21 cellular contexts compared by ENCODE assay signal in the genomic region with DNA sequence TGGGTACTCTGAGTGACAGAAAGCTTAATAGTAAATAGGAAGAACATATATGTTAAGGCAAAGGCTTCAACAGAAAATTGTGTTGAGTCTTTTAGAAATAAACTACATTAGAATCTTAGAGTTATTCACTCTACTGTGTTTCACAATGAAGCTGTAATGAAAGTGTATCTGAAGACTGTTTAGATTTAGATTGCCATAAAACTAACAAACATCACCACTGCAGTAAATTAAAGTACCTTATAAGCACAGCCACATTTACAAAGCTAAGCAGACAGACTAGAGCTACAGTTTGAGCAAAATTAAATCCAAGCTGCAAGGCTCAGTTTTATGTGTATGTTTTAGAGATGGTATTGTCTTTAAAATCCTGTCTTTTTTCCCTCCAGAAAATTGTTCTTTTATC.
A peak's percentile ranks its signal among the peaks of the same experiment; 100 is the strongest.
DNase-seq lines count a peak whose midpoint lies in the region; ATAC-seq and TF ChIP-seq lines count a peak whose summit lies in the region.
"Had no signal": no experiment of that assay in that cellular context is flagged by ENCODE, and none has a peak within 500 bp of the region (broad histone marks: within the 10 kb centered on the region; RNA-seq: fewer than 3 reads in every experiment).

No MANE protein-coding gene starts in this region.

- H3K9me1 ChIP-seq in IMR-90 (ENCODE audit: insufficient read depth, low read length): no peaks in the 10 kb centered on the region

- CTCF ChIA-PET in IMR-90 (lab: Yijun Ruan, JAX): interaction anchor here (1.0 kb wide), 1 partner anchor 25 kb away, joined by 5 read pairs; no protein-coding TSS in a partner anchor

- no peaks in the 10 kb centered on the region for H4K20me1 ChIP-seq in IMR-90 (ENCODE audit: insufficient read depth, low read length)
- H4K20me1 ChIP-seq: BLaER1 had no signal

- in situ Hi-C loops in IMR-90 (cut with MboI; ENCODE audit: low sequenced_read_pairs): no loop called here

- POLR2A ChIA-PET in IMR-90 (lab: Charles Lee; ENCODE audit: unreplicated experiment): interaction anchor here (0.6 kb wide), 1 partner anchor 216 kb away, joined by 4 read pairs; no protein-coding TSS in a partner anchor

- dilution Hi-C loops in IMR-90 (cut with HindIII; ENCODE audit: low sequenced_read_pairs, unreplicated experiment): no loop called here

- BruUV-seq in IMR-90 (replicated peaks; lab: Mats Ljungman, UMichigan): no TSS peak

- H3K27me3 ChIP-seq in IMR-90 (ENCODE audit: control insufficient read depth, insufficient read depth, low read length): no peaks in the 10 kb centered on the region
- H3K27me3 ChIP-seq in parathyroid adenoma (ENCODE audit: control insufficient read depth, insufficient read depth, low read length): no peaks in the 10 kb centered on the region
- no peaks in the 10 kb centered on the region for H3K27me3 ChIP-seq in upper lobe of left lung
- H3K27me3 ChIP-seq in dorsolateral prefrontal cortex: no peaks in the 10 kb centered on the region
- H3K27me3 ChIP-seq: BLaER1 had no signal

- H4K5ac ChIP-seq in IMR-90 (ENCODE audit: low read depth, low read length): no peak overlapping the region

- H3K36me3 ChIP-seq in IMR-90 (ENCODE audit: control insufficient read depth, insufficient read depth, low read length): no peaks in the 10 kb centered on the region
- no peaks in the 10 kb centered on the region for H3K36me3 ChIP-seq in parathyroid adenoma (ENCODE audit: control insufficient read depth, insufficient read depth, low read length)
- H3K36me3 ChIP-seq in upper lobe of left lung: no peaks in the 10 kb centered on the region
- H3K36me3 ChIP-seq: BLaER1 had no signal

- H3K14ac ChIP-seq in IMR-90 (replicated peaks; ENCODE audit: low read depth, low read length): no peak overlapping the region

- TF ChIP-seq POLR2A in IMR-90 (IDR thresholded peaks at IDR 0.05; ENCODE audit: low read depth, low read length) (no peak), upper lobe of left lung (IDR thresholded peaks at IDR 0.05) (no peak)

- H2AFZ ChIP-seq in IMR-90 (replicated peaks; ENCODE audit: low read length, poor library complexity) (no peak overlapping the region), parathyroid adenoma (no peak overlapping the region)

- H3K79me2 ChIP-seq in parathyroid adenoma: peaks cover 9% of the 10 kb centered on the region

- no peak overlapping the region for H3K56ac ChIP-seq in IMR-90 (ENCODE audit: extremely low read depth, insufficient read depth, low read length)

- intact Hi-C loops in IMR-90 (cut with micrococcal nuclease): no loop called here
- intact Hi-C loops in dorsolateral prefrontal cortex (cut with DNase I): no loop called here

- TF ChIP-seq RAD21 in IMR-90 (IDR thresholded peaks at IDR 0.05; ENCODE audit: low read length): no peak

- H2AK9ac ChIP-seq in IMR-90 (replicated peaks; ENCODE audit: low read depth, low read length, poor library complexity): no peak overlapping the region

- DNase-seq in H4 (ENCODE audit: low spot score) (peak; percentile 26), IMR-90 (peak; percentile 35), fibroblast of peridontal ligament (ENCODE audit: extremely low read depth) (peak; percentile 44), AML-193 (lab: John Stamatoyannopoulos, UW) (no peak), upper lobe of left lung (no peak), dorsolateral prefrontal cortex (no peak)
- DNase-seq: 8988T; ACHN; Caco-2; CD4-positive, CD25-positive, alpha-beta regulatory T cell; CD8-positive, alpha-beta T cell; DMS153; DND-41; GOT3; H7; HCEC 1CT; HFFc6 had no signal

- H3K4me1 ChIP-seq in IMR-90 (ENCODE audit: control insufficient read depth, insufficient read depth, low read length) (no peaks in the 10 kb centered on the region), parathyroid adenoma (peaks cover 2% of the 10 kb centered on the region), upper lobe of left lung (no peaks in the 10 kb centered on the region)
- H3K4me1 ChIP-seq: A549, BLaER1, Caco-2 had no signal

- no peak overlapping the region for H3K4ac ChIP-seq in IMR-90 (ENCODE audit: low read depth, low read length)

- no peak overlapping the region for H2AK5ac ChIP-seq in IMR-90 (ENCODE audit: low read depth, low read length)

- H3K9me3 ChIP-seq in IMR-90 (ENCODE audit: control insufficient read depth, insufficient read depth, low read length) (no peaks in the 10 kb centered on the region), parathyroid adenoma (ENCODE audit: control insufficient read depth, low read length) (no peaks in the 10 kb centered on the region), upper lobe of left lung (no peaks in the 10 kb centered on the region)
- H3K9me3 ChIP-seq: A549, BLaER1, Caco-2 had no signal

- no peak overlapping the region for H3K18ac ChIP-seq in IMR-90 (ENCODE audit: low read depth, low read length)

- H4K8ac ChIP-seq in IMR-90 (ENCODE audit: low read depth in 2 of 2, low read length in 2 of 2): no peak overlapping the region

- TF ChIP-seq CTCF in IMR-90 (conservative IDR thresholded peaks at IDR 0.05; ENCODE audit: low read depth, low read length) (no peak), parathyroid adenoma (IDR thresholded peaks at IDR 0.05) (no peak), upper lobe of left lung (IDR thresholded peaks at IDR 0.05) (no peak), dorsolateral prefrontal cortex (IDR thresholded peaks at IDR 0.05 in 54 of 56, conservative IDR thresholded peaks at IDR 0.05 in 2 of 56; ENCODE audit: low read depth in 1 of 56, partially characterized antibody in 56 of 56) (no peak)

- no peak overlapping the region for H3K4me2 ChIP-seq in IMR-90 (ENCODE audit: low read depth, low read length)
- H3K4me2 ChIP-seq in parathyroid adenoma (ENCODE audit: low read length): no peak overlapping the region
- H3K4me2 ChIP-seq: A549, BLaER1 had no signal

- H3K27ac ChIP-seq in IMR-90 (ENCODE audit: insufficient read depth, low read length): no peak overlapping the region
- H3K27ac ChIP-seq in parathyroid adenoma: peak overlapping the region; percentile 29
- no peak overlapping the region for H3K27ac ChIP-seq in upper lobe of left lung
- no peak overlapping the region for H3K27ac ChIP-seq in dorsolateral prefrontal cortex
- H3K27ac ChIP-seq: A549, BLaER1, C4-2B had no signal

- H3K23ac ChIP-seq in IMR-90 (ENCODE audit: low read depth, low read length): no peak overlapping the region

- no peak overlapping the region for H2BK20ac ChIP-seq in IMR-90 (ENCODE audit: low read depth, low read length)

- no peak overlapping the region for H2BK15ac ChIP-seq in IMR-90 (ENCODE audit: low read depth, low read length)

- no peak for TF ChIP-seq EP300 in upper lobe of left lung (IDR thresholded peaks at IDR 0.05)

- H4K91ac ChIP-seq in IMR-90 (ENCODE audit: insufficient read depth, low read depth, low read length): no peak overlapping the region

- H3K79me1 ChIP-seq in IMR-90 (ENCODE audit: low read depth in 1 of 2, low read length in 2 of 2): peaks cover 0 to 5% of the 10 kb centered on the region in 2 experiments; a peak in 2 of 4 replicates

- ATAC-seq in IMR-90 (ENCODE audit: low read depth): peak; percentile 72
- no peak for ATAC-seq in upper lobe of left lung (ENCODE audit: low FRiP score in 2 of 2)
- ATAC-seq: A549; CD8-positive, alpha-beta T cell had no signal

- no peak overlapping the region for H2BK120ac ChIP-seq in IMR-90 (ENCODE audit: low read depth, low read length)

- H3K9ac ChIP-seq in IMR-90 (ENCODE audit: low read depth, low read length) (no peak overlapping the region), parathyroid adenoma (no peak overlapping the region)
- H3K9ac ChIP-seq: BLaER1 had no signal

- no peak overlapping the region for H2BK5ac ChIP-seq in IMR-90 (ENCODE audit: low read depth, low read length, poor library complexity, severe bottlenecking)

- H3K4me3 ChIP-seq in IMR-90 (ENCODE audit: insufficient read depth, low read depth, low read length) (no peak overlapping the region), parathyroid adenoma (ENCODE audit: low read depth, low read length) (no peak overlapping the region), upper lobe of left lung (no peak overlapping the region), dorsolateral prefrontal cortex (no peak overlapping the region)
- H3K4me3 ChIP-seq: A549, BLaER1 had no signal

TF ChIP-seq in IMR-90, 13 proteins besides CTCF, POLR2A, EP300 and RAD21:
- no peak for TF ChIP-seq MAFK (IDR thresholded peaks at IDR 0.05; ENCODE audit: low read depth, low read length)
- TF ChIP-seq, protein P1, sequence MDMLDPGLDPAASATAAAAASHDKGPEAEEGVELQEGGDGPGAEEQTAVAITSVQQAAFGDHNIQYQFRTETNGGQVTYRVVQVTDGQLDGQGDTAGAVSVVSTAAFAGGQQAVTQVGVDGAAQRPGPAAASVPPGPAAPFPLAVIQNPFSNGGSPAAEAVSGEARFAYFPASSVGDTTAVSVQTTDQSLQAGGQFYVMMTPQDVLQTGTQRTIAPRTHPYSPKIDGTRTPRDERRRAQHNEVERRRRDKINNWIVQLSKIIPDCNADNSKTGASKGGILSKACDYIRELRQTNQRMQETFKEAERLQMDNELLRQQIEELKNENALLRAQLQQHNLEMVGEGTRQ (IDR thresholded peaks at IDR 0.05; ENCODE audit: low read depth, low read length): no peak
- no peak for TF ChIP-seq FOS (IDR thresholded peaks at IDR 0.05; ENCODE audit: low read depth, low read length)
- TF ChIP-seq RCOR1 (IDR thresholded peaks at IDR 0.05; ENCODE audit: insufficient replicate concordance, low read length): no peak
- no peak for TF ChIP-seq CEBPB (IDR thresholded peaks at IDR 0.05; ENCODE audit: low read depth, low read length)
- TF ChIP-seq, protein P2, sequence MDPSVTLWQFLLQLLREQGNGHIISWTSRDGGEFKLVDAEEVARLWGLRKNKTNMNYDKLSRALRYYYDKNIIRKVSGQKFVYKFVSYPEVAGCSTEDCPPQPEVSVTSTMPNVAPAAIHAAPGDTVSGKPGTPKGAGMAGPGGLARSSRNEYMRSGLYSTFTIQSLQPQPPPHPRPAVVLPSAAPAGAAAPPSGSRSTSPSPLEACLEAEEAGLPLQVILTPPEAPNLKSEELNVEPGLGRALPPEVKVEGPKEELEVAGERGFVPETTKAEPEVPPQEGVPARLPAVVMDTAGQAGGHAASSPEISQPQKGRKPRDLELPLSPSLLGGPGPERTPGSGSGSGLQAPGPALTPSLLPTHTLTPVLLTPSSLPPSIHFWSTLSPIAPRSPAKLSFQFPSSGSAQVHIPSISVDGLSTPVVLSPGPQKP (IDR thresholded peaks at IDR 0.05; ENCODE audit: borderline replicate concordance, low read depth, low read length): no peak
- TF ChIP-seq SMC3 (IDR thresholded peaks at IDR 0.05; ENCODE audit: low read depth, low read length): no peak
- TF ChIP-seq BHLHE40 (IDR thresholded peaks at IDR 0.05; ENCODE audit: low read depth, low read length): no peak
- TF ChIP-seq MAZ (IDR thresholded peaks at IDR 0.05; ENCODE audit: borderline replicate concordance, low read depth, low read length): no peak

Comparison
In these comparisons a context has a peak if more than half of its experiments do, and no peak if none do; other contexts are left out.
1. DNase-seq: peak in H4 (single experiment), IMR-90 (single experiment) and fibroblast of peridontal ligament (single experiment); none in AML-193 (0 of 2), upper lobe of left lung (0 of 2) and dorsolateral prefrontal cortex (0 of 10).